In the genomic region with DNA sequence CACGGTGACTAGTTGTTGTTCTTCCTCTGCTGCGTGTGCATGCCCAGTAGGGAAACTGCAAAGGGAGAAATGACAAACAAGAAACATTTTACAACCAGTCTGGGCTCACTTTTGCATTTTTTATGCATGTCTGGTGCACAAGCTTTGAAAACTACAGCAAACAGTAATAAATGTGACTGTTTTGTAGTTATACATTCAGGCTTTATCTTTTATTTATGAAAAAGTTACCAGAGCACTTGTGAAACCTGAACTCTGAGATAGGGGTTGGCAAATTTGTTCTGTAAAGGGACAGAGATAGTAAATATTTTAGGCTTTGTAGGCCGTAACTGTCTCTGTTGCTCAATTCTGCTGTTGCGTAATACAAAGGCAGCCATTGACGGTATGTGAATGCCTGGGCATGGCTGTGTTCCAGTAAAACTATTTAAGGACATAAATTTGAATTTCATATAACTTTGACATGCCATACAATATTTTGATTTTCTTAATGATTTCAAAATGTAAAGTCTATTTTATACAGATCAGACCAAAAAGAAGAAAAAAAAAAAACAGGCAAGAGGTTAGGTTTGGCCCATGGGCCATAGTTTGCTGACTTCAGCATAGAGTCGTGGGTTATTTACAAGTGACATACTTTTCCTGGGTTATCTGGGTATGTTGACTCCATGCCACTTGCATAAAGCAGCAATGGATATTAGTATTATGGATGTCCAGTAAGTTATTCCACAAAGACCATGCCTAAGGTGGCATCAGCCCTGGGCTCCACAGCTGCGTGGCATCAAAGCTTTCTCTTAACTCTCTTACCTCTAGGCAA, we compare ENCODE assay signal across 1 cellular context.
TF ChIP-seq lines count a peak whose summit lies in the region.

No MANE protein-coding gene starts in this region.

TF ChIP-seq in HepG2, 621 proteins besides CTCF, POLR2A, EP300 and RAD21 (continued from another document and continues in another):
- TF ChIP-seq, protein P1, sequence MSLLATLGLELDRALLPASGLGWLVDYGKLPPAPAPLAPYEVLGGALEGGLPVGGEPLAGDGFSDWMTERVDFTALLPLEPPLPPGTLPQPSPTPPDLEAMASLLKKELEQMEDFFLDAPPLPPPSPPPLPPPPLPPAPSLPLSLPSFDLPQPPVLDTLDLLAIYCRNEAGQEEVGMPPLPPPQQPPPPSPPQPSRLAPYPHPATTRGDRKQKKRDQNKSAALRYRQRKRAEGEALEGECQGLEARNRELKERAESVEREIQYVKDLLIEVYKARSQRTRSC (CRISPR knock-in tag; IDR thresholded peaks at IDR 0.05; ENCODE audit: low read depth) = no peak
- TF ChIP-seq ZNF10 (CRISPR knock-in tag; IDR thresholded peaks at IDR 0.05; ENCODE audit: borderline replicate concordance, low read depth) (no peak), SP2 (CRISPR knock-in tag; IDR thresholded peaks at IDR 0.05) (no peak), ARID5B (CRISPR knock-in tag; IDR thresholded peaks at IDR 0.05) (peak; percentile 98), ZNF432 (CRISPR knock-in tag; IDR thresholded peaks at IDR 0.05; ENCODE audit: borderline replicate concordance) (no peak), ZNF292 (CRISPR knock-in tag; IDR thresholded peaks at IDR 0.05; ENCODE audit: borderline replicate concordance, low read depth) (no peak), GRHL1 (CRISPR knock-in tag; conservative IDR thresholded peaks at IDR 0.05) (no peak), PRMT3 (CRISPR knock-in tag; IDR thresholded peaks at IDR 0.05; ENCODE audit: borderline replicate concordance, low read depth) (no peak), ZNF207 (IDR thresholded peaks at IDR 0.05; ENCODE audit: borderline replicate concordance) (no peak), NRL (CRISPR knock-in tag; IDR thresholded peaks at IDR 0.05; ENCODE audit: borderline replicate concordance) (no peak), ZNF407 (CRISPR knock-in tag; IDR thresholded peaks at IDR 0.05; ENCODE audit: not compliant biosample characterization) (no peak), TARDBP (CRISPR knock-in tag; IDR thresholded peaks at IDR 0.05) (peak; percentile 94), AHDC1 (CRISPR knock-in tag; IDR thresholded peaks at IDR 0.05; ENCODE audit: borderline replicate concordance) (peak; percentile 99), MXI1 (IDR thresholded peaks at IDR 0.05; ENCODE audit: borderline replicate concordance, low read depth, low read length) (no peak), PHF21A (CRISPR knock-in tag; IDR thresholded peaks at IDR 0.05) (peak; percentile 98), SOX13 (IDR thresholded peaks at IDR 0.05) (peak; percentile 89; the same call in 1 of the 2 replicates), SOX13 (CRISPR knock-in tag; conservative IDR thresholded peaks at IDR 0.05 in 1 of 2, IDR thresholded peaks at IDR 0.05 in 1 of 2) (peak in 1 of 2 experiments; percentile 97; a peak in 2 of 4 replicates), NFIC (IDR thresholded peaks at IDR 0.05; ENCODE audit: low read length) (peak; percentile 98), ZNF850 (CRISPR knock-in tag; conservative IDR thresholded peaks at IDR 0.05) (no peak), POLR2AphosphoS2 (IDR thresholded peaks at IDR 0.05; ENCODE audit: low read depth, low read length) (peak; percentile 84), MYPOP (CRISPR knock-in tag; IDR thresholded peaks at IDR 0.05) (peak; percentile 79; the same call in 1 of the 2 replicates)
- TF ChIP-seq, protein P2, sequence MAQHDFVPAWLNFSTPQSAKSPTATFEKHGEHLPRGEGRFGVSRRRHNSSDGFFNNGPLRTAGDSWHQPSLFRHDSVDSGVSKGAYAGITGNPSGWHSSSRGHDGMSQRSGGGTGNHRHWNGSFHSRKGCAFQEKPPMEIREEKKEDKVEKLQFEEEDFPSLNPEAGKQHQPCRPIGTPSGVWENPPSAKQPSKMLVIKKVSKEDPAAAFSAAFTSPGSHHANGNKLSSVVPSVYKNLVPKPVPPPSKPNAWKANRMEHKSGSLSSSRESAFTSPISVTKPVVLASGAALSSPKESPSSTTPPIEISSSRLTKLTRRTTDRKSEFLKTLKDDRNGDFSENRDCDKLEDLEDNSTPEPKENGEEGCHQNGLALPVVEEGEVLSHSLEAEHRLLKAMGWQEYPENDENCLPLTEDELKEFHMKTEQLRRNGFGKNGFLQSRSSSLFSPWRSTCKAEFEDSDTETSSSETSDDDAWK (CRISPR knock-in tag; IDR thresholded peaks at IDR 0.05) = no peak
- TF ChIP-seq, protein P3, sequence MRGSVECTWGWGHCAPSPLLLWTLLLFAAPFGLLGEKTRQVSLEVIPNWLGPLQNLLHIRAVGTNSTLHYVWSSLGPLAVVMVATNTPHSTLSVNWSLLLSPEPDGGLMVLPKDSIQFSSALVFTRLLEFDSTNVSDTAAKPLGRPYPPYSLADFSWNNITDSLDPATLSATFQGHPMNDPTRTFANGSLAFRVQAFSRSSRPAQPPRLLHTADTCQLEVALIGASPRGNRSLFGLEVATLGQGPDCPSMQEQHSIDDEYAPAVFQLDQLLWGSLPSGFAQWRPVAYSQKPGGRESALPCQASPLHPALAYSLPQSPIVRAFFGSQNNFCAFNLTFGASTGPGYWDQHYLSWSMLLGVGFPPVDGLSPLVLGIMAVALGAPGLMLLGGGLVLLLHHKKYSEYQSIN (CRISPR knock-in tag; IDR thresholded peaks at IDR 0.05; ENCODE audit: borderline replicate concordance) = no peak
